In the genomic region with DNA sequence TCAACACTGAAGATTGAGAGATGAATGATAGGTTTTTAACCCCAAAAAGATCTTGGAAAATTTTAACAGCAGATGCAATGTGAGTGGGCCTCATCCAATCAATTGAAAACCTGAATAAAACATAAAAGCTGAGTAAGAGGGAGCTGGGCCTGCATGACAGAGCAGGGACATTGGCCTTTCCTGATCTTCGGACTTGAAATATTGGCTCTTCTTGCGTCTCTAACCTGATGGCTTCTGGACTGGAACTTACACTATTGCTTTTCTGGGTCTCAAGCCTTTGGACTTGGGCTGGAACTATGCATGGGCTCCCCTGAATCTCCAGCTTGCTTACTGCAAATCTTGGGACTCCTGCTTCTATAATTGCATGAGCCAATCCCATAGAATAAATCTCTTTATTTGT, we compare ENCODE assay signal across 32 cellular contexts. TPM values are rescaled to one million over a fixed set of nuclear protein-coding genes. Genes with fewer than 3 reads are reported as not detected.
"Had no signal": no experiment of that assay in that cellular context is flagged by ENCODE, and none has a peak within 500 bp of the region (broad histone marks: within the 10 kb centered on the region; RNA-seq: fewer than 3 reads in every experiment).

No MANE protein-coding gene starts in this region.

- DNase-seq: naive thymus-derived CD4-positive, alpha-beta T cell; natural killer cell; occipital lobe; ovary; posterior cingulate gyrus; psoas muscle; right cardiac atrium; stimulated activated CD4-positive, alpha-beta T cell treated with anti-CD3 and anti-CD28 coated beads, Interleukin-15, amount 100 ng/mL, for 24 hours; stimulated activated CD4-positive, alpha-beta T cell treated with anti-CD3 and anti-CD28 coated beads, Interleukin-2, amount 100 ng/mL, for 24 hours; stimulated activated CD4-positive, alpha-beta T cell treated with anti-CD3 and anti-CD28 coated beads, Interleukin-2, amount 100 ng/mL, for 48 hours; stimulated activated CD4-positive, alpha-beta T cell treated with anti-CD3 and anti-CD28 coated beads, Interleukin-4, amount 100 ng/mL, for 24 hours; stimulated activated naive CD4-positive, alpha-beta T cell; stimulated activated naive CD8-positive, alpha-beta T cell treated with anti-CD3 and anti-CD28 coated beads, Interleukin-15, amount 100 ng/mL, for 72 hours; stimulated activated naive CD8-positive, alpha-beta T cell treated with anti-CD3 and anti-CD28 coated beads, Interleukin-15, Interleukin-2, amounts not matched to agents 100 U/mL and 50 U/mL, for 24 hours; substantia nigra; testis; tibial artery; transverse colon; upper lobe of right lung; uterus had no signal

- H3K9me3 Mint-ChIP-seq: naive thymus-derived CD4-positive, alpha-beta T cell; natural killer cell; nephron; neural progenitor cell; stimulated activated memory B cell treated with anti-CD40 and anti-IgM and Interleukin-4, amounts not matched to agents 10 μg/mL and 1 μg/mL and 100 μg/mL, for 72 hours; stimulated activated naive CD8-positive, alpha-beta T cell treated with anti-CD3 and anti-CD28 coated beads, Interleukin-15, amount 100 ng/mL, for 72 hours; type B pancreatic cell had no signal

- H3K9ac ChIP-seq: neural progenitor cell, parathyroid adenoma had no signal

- H3K27me3 ChIP-seq: neural progenitor cell, ovary, suprapubic skin, testis, tibial artery, transverse colon, upper lobe of right lung, uterus had no signal

- H3K4me3 ChIP-seq: neural progenitor cell, ovary, psoas muscle, skin epidermis, suprapubic skin, testis, tibial artery, transverse colon, upper lobe of right lung, uterus had no signal

- H3K27ac Mint-ChIP-seq: naive thymus-derived CD4-positive, alpha-beta T cell; natural killer cell; nephron; neural progenitor cell; progenitor cell of endocrine pancreas; stimulated activated memory B cell treated with anti-CD40 and anti-IgM and Interleukin-4, amounts not matched to agents 10 μg/mL and 1 μg/mL and 100 μg/mL, for 72 hours; stimulated activated naive CD8-positive, alpha-beta T cell treated with anti-CD3 and anti-CD28 coated beads, Interleukin-15, amount 100 ng/mL, for 72 hours; type B pancreatic cell had no signal

- H3K4me1 Mint-ChIP-seq: naive thymus-derived CD4-positive, alpha-beta T cell; natural killer cell; nephron; neural progenitor cell; stimulated activated memory B cell treated with anti-CD40 and anti-IgM and Interleukin-4, amounts not matched to agents 10 μg/mL and 1 μg/mL and 100 μg/mL, for 72 hours; stimulated activated naive CD8-positive, alpha-beta T cell treated with anti-CD3 and anti-CD28 coated beads, Interleukin-15, amount 100 ng/mL, for 72 hours had no signal

- H3K36me3 Mint-ChIP-seq: naive thymus-derived CD4-positive, alpha-beta T cell; natural killer cell; neural progenitor cell; stimulated activated memory B cell treated with anti-CD40 and anti-IgM and Interleukin-4, amounts not matched to agents 10 μg/mL and 1 μg/mL and 100 μg/mL, for 72 hours; type B pancreatic cell had no signal

- H3K79me2 ChIP-seq: parathyroid adenoma had no signal

- H3K4me3 Mint-ChIP-seq: naive thymus-derived CD4-positive, alpha-beta T cell; natural killer cell; nephron; neural progenitor cell; stimulated activated memory B cell treated with anti-CD40 and anti-IgM and Interleukin-4, amounts not matched to agents 10 μg/mL and 1 μg/mL and 100 μg/mL, for 72 hours; stimulated activated naive CD8-positive, alpha-beta T cell treated with anti-CD3 and anti-CD28 coated beads, Interleukin-15, amount 100 ng/mL, for 72 hours; type B pancreatic cell had no signal

- H3K4me2 ChIP-seq: neural progenitor cell had no signal

- H3K4me1 ChIP-seq: neural progenitor cell, parathyroid adenoma, psoas muscle, suprapubic skin, testis, tibial artery, transverse colon, upper lobe of right lung, uterus had no signal

- H3K36me3 ChIP-seq: neural progenitor cell, ovary, suprapubic skin, tibial artery, transverse colon, upper lobe of right lung, uterus had no signal

- H2AFZ ChIP-seq: neural progenitor cell, parathyroid adenoma had no signal

- H3K9me3 ChIP-seq: ovary, psoas muscle, suprapubic skin, testis, tibial artery, transverse colon, upper lobe of right lung, uterus had no signal

- ATAC-seq: naive thymus-derived CD4-positive, alpha-beta T cell; natural killer cell; psoas muscle; right cardiac atrium; sciatic nerve; stimulated activated naive CD8-positive, alpha-beta T cell treated with anti-CD3 and anti-CD28 coated beads, Interleukin-15, amount 100 ng/mL, for 72 hours; stimulated activated naive CD8-positive, alpha-beta T cell treated with anti-CD3 and anti-CD28 coated beads, Interleukin-15, Interleukin-2, amounts not matched to agents 100 U/mL and 50 U/mL, for 24 hours; upper lobe of right lung had no signal

- H3K27ac ChIP-seq: neural progenitor cell, ovary, parathyroid adenoma, psoas muscle, skin epidermis, suprapubic skin, testis, tibial artery, transverse colon, upper lobe of right lung, uterus had no signal

RNA-seq across cellular contexts. Expression of a gene that starts 9.0 kb away (rescaled TPM):
- total RNA-seq: naive thymus-derived CD4-positive, alpha-beta T cell; natural killer cell; occipital lobe; osteoblast; sciatic nerve; testis; upper lobe of right lung; urinary bladder had no signal
- polyA plus RNA-seq: naive thymus-derived CD4-positive, alpha-beta T cell; neural cell; ovary; right cardiac atrium had no signal
